ENCODE assay signal across 8 cellular contexts in genomic region chr2:173964565-173965371, GRCh38. TPM values are rescaled to one million over a fixed set of nuclear protein-coding genes. Genes with fewer than 3 reads are reported as not detected.
DNase-seq lines count a peak whose midpoint lies in the region; FAIRE-seq and TF ChIP-seq lines count a peak whose summit lies in the region.

No MANE protein-coding gene starts in this region.

- H3K4me1 ChIP-seq in left ventricle myocardium inferior: peaks cover 58% of the 10 kb centered on the region
- H3K4me1 ChIP-seq in prostate gland (replicated peaks): peaks cover 5% of the 10 kb centered on the region

- DNase-seq in DMS79 treated with DMSO at 0.1 percent for 48 hours (lab: John Stamatoyannopoulos, UW): peak; percentile 61
- peak; percentile 86 for DNase-seq in H4 (ENCODE audit: low spot score)
- DNase-seq in NB4 (ENCODE audit: low read depth): peak; percentile 94
- DNase-seq in T-helper 1 cell: peak; percentile 77 to 90 (median 85)
- peak; percentile 34 for DNase-seq in amniotic stem cell (lab: John Stamatoyannopoulos, UW)
- DNase-seq in left ventricle myocardium inferior: peak; percentile 91
- DNase-seq in prostate gland (ENCODE audit: low spot score): peak; percentile 86
- peak; percentile 84 for DNase-seq in urothelium cell line (ENCODE audit: low spot score)

- TF ChIP-seq CTCF in NB4 (IDR thresholded peaks at IDR 0.05; ENCODE audit: low read depth, low read length): no peak
- no peak for TF ChIP-seq CTCF in left ventricle myocardium inferior (IDR thresholded peaks at IDR 0.05; ENCODE audit: borderline replicate concordance)
- no peak for TF ChIP-seq CTCF in prostate gland (IDR thresholded peaks at IDR 0.05)

- H3K36me3 ChIP-seq in left ventricle myocardium inferior: peaks cover 5% of the 10 kb centered on the region
- H3K36me3 ChIP-seq in prostate gland: no peaks in the 10 kb centered on the region

- H3K9me3 ChIP-seq in left ventricle myocardium inferior (replicated peaks) (peaks cover 9% of the 10 kb centered on the region), prostate gland (no peaks in the 10 kb centered on the region)

- WGBS in prostate gland: under 1% methylated on average over 63 of the region's 84 CpGs

- peak; percentile 78 for FAIRE-seq in urothelium cell line (lab: Jason Lieb, UNC)

- H3K27me3 ChIP-seq in left ventricle myocardium inferior (ENCODE audit: low read depth) (no peaks in the 10 kb centered on the region), prostate gland (replicated peaks; ENCODE audit: insufficient read depth) (no peaks in the 10 kb centered on the region)

- H3K27ac ChIP-seq in left ventricle myocardium inferior (replicated peaks): peak overlapping the region; percentile 100
- peak overlapping the region; percentile 100 for H3K27ac ChIP-seq in prostate gland

- H3K4me3 ChIP-seq in NB4 (ENCODE audit: low read depth, low read length): peak overlapping the region; percentile 83
- peak overlapping the region; percentile 99 for H3K4me3 ChIP-seq in left ventricle myocardium inferior
- H3K4me3 ChIP-seq in prostate gland: peak overlapping the region; percentile 99 to 100

- TF ChIP-seq POLR2A in NB4 (IDR thresholded peaks at IDR 0.05; ENCODE audit: extremely low read depth, insufficient read length): peak; percentile 64
- TF ChIP-seq POLR2A in prostate gland (IDR thresholded peaks at IDR 0.05): peak; percentile 8

- intact Hi-C loops in left ventricle myocardium inferior (cut with micrococcal nuclease): loop anchor here (5.0 kb wide), 1 partner anchor 63 kb away; no protein-coding TSS in a partner anchor
- intact Hi-C loops in prostate gland (cut with DNase I): loop anchor here (5.0 kb wide), 2 partner anchors 48 to 378 kb away; no protein-coding TSS in a partner anchor

RNA-seq across cellular contexts. Expression of gene SP3, which starts 0.4 kb away (rescaled TPM):
- total RNA-seq in H4 (2014; rRNA removed; shearing (Covaris generic)): 48.8 and 53.7 TPM in 2 replicates
- 32.1 TPM for total RNA-seq in left ventricle myocardium inferior
- 100 to 1,000 TPM; 145 to 166 TPM for total RNA-seq in prostate gland

Comparison
In these comparisons a context has a peak if more than half of its experiments do, and no peak if none do; other contexts are left out.
1. Peak in every context shown above with its lines: DNase-seq, H3K4me3 ChIP-seq and H3K27ac ChIP-seq.
2. DNase-seq: peak in every context shown above with its lines; median percentile 94 in NB4; 91 in left ventricle myocardium inferior; 86 in H4; 86 in prostate gland; 85 in T-helper 1 cell; 84 in urothelium cell line; 61 in DMS79 treated with DMSO at 0.1 percent for 48 hours; 34 in amniotic stem cell.